In the genomic region with DNA sequence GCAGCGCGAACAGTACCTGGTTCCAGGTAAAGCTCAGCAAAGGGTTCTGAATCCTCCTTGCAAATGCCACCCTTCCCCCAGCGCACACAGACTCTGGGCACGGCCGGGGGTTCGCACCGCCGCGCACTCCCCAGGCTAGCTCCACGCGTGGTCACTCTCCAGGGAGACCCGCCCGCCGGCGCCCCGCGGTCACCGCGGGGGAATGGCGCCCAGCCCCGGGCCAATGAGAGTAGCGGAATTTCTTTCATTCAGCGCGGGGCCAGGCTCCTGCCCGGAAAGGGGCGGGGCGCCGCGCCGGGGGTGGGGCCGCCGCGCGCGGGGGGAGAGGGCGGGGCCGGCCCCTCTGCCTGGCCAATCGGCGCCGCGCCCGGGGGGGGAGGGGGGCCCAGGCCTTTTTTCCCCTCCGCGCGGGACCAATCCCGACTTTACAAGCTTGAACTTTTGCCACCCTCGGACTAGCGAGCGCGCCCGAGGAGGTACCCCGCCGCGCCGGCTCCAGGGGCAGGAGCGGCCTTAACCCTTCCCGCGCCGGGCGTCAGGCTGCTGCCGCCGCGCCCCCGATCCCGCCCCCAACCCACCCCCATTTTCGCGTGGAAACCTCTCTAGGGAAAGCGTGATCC, we compare ENCODE assay signal across 1 cellular context.
TF ChIP-seq lines count a peak whose summit lies in the region.

No MANE protein-coding gene starts in this region.

TF ChIP-seq in H1, 55 proteins besides CTCF, POLR2A, EP300 and RAD21 (continued from another document):
- TF ChIP-seq TCF12 (IDR thresholded peaks at IDR 0.05; ENCODE audit: low read depth, low read length) (0 out of 2 replicates have a peak, but pooled peaks have one; percentile 3), FOSL1 (IDR thresholded peaks at IDR 0.05; ENCODE audit: insufficient read depth, low read depth, low read length) (no peak), CREB1 (IDR thresholded peaks at IDR 0.05) (no peak), GTF2F1 (IDR thresholded peaks at IDR 0.05; ENCODE audit: borderline replicate concordance, low read depth, low read length) (no peak), KDM1A (IDR thresholded peaks at IDR 0.05; ENCODE audit: borderline replicate concordance, low read length) (no peak), YY1 (IDR thresholded peaks at IDR 0.05; ENCODE audit: low read depth, low read length) (peak; percentile 72; the same call in 1 of the 2 replicates), RBBP5 (IDR thresholded peaks at IDR 0.05; ENCODE audit: borderline replicate concordance, low read depth, low read length) (0 out of 2 replicates have a peak, but pooled peaks have one; percentile 8), KDM4A (IDR thresholded peaks at IDR 0.05; ENCODE audit: low read depth, low read length, severe bottlenecking) (peak; percentile 76), JUND (IDR thresholded peaks at IDR 0.05; ENCODE audit: low read length) (no peak), GABPA (IDR thresholded peaks at IDR 0.05; ENCODE audit: borderline replicate concordance, insufficient read depth, low read length) (no peak), PHF8 (conservative IDR thresholded peaks at IDR 0.05; ENCODE audit: low read depth, low read length) (0 out of 2 replicates have a peak, but pooled peaks have one; percentile 18), RXRA (IDR thresholded peaks at IDR 0.05; ENCODE audit: insufficient read depth, low read depth, low read length) (0 out of 2 replicates have a peak, but pooled peaks have one; percentile 42), SP4 (IDR thresholded peaks at IDR 0.05; ENCODE audit: low read length) (0 out of 2 replicates have a peak, but pooled peaks have one; percentile 43), CBX5 (IDR thresholded peaks at IDR 0.05; ENCODE audit: low read depth, low read length) (no peak), RFX5 (IDR thresholded peaks at IDR 0.05; ENCODE audit: borderline replicate concordance, low read depth, low read length) (no peak), CHD2 (IDR thresholded peaks at IDR 0.05; ENCODE audit: low read length) (no peak), HDAC2 (IDR thresholded peaks at IDR 0.05; ENCODE audit: borderline replicate concordance in 1 of 2, low read depth in 2 of 2, low read length in 2 of 2) (peak in 1 of 2 experiments; percentile 53; a peak in 1 of 4 replicates), SP1 (IDR thresholded peaks at IDR 0.05; ENCODE audit: low read depth, low read length) (0 out of 2 replicates have a peak, but pooled peaks have one; percentile 45), BACH1 (IDR thresholded peaks at IDR 0.05; ENCODE audit: low read length) (peak; percentile 54), ASH2L (IDR thresholded peaks at IDR 0.05; ENCODE audit: low read length) (no peak)
- TF ChIP-seq, protein P1, sequence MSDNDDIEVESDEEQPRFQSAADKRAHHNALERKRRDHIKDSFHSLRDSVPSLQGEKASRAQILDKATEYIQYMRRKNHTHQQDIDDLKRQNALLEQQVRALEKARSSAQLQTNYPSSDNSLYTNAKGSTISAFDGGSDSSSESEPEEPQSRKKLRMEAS (IDR thresholded peaks at IDR 0.05), result no peak
